22 cellular contexts compared by ENCODE assay signal in the genomic region with DNA sequence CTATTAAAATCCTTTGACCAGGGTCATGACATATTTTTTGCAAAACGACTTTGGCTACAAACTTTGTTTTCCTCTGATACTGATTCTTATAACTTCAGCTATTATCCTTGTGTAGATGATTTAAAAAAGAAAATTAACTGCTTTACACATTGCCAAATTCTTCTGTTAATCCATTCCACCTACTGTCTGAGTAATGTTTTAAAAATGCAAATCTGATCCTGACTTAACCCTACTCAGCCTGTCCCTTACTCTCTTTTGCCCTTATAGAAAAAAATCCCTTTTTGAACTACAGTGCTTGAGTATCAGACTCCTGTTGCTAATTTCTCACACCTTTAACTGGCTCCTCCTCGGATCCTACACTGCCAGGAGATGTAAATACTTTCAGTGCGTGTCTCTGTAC.
A peak's percentile ranks its signal among the peaks of the same experiment; 100 is the strongest.
DNase-seq lines count a peak whose midpoint lies in the region; ATAC-seq and TF ChIP-seq lines count a peak whose summit lies in the region.
"Had no signal": no experiment of that assay in that cellular context is flagged by ENCODE, and none has a peak within 500 bp of the region (broad histone marks: within the 10 kb centered on the region; RNA-seq: fewer than 3 reads in every experiment).

No MANE protein-coding gene starts in this region.

- no TSS peak for BruUV-seq in PC-3 (replicated peaks; lab: Mats Ljungman, UMichigan)

- no peak overlapping the region for H4K8ac ChIP-seq in mesendoderm (ENCODE audit: low read depth, low read length)

- H3K18ac ChIP-seq in mesendoderm (ENCODE audit: low read length), result no peak overlapping the region

- H3K4me3 ChIP-seq in PC-3 (ENCODE audit: low read length) (no peak overlapping the region; the same call in 1 of the 2 replicates), mesendoderm (ENCODE audit: low read length) (no peak overlapping the region)
- H3K4me3 ChIP-seq: BLaER1, GM12878, PC-9 had no signal

- no peaks in the 10 kb centered on the region for H3K79me2 ChIP-seq in PC-3 (ENCODE audit: low read length)
- H3K79me2 ChIP-seq in mesendoderm (ENCODE audit: control insufficient read depth, insufficient read depth, low read length), result no peaks in the 10 kb centered on the region

- H3K4me1 ChIP-seq in PC-3 (ENCODE audit: insufficient read depth, low read length) (peaks cover 36% of the 10 kb centered on the region), mesendoderm (ENCODE audit: control insufficient read depth, low read depth, low read length) (no peaks in the 10 kb centered on the region)
- H3K4me1 ChIP-seq: BLaER1 had no signal

- H2AFZ ChIP-seq in PC-3 (ENCODE audit: low read length), result no peak overlapping the region
- H2AFZ ChIP-seq: PC-9 had no signal

- H3K4me2 ChIP-seq in PC-3 (ENCODE audit: low read length), result peak overlapping the region; percentile 66
- no peak overlapping the region for H3K4me2 ChIP-seq in mesendoderm (ENCODE audit: low read length)
- H3K4me2 ChIP-seq: BLaER1, PC-9 had no signal

- CTCF ChIA-PET in PC-3 (lab: Charles Lee), result no interaction called here

- no peak overlapping the region for H2BK120ac ChIP-seq in mesendoderm (ENCODE audit: low read depth, low read length)

- no peaks in the 10 kb centered on the region for H3K79me1 ChIP-seq in mesendoderm (ENCODE audit: low read length)

- H2BK5ac ChIP-seq in mesendoderm (ENCODE audit: low read length), result no peak overlapping the region

- no peaks in the 10 kb centered on the region for H4K20me1 ChIP-seq in PC-3 (ENCODE audit: low read length)
- H4K20me1 ChIP-seq: BLaER1 had no signal

- no peak overlapping the region for H3K4ac ChIP-seq in mesendoderm (ENCODE audit: low read depth, low read length)

- no peak overlapping the region for H3K23ac ChIP-seq in mesendoderm (ENCODE audit: low read length)

- H4K5ac ChIP-seq in mesendoderm (ENCODE audit: low read length), result no peak overlapping the region

- no peaks in the 10 kb centered on the region for H3K27me3 ChIP-seq in PC-3 (ENCODE audit: low read length)
- H3K27me3 ChIP-seq in mesendoderm (ENCODE audit: insufficient read depth, low read length, poor library complexity), result no peaks in the 10 kb centered on the region
- H3K27me3 ChIP-seq: BLaER1 had no signal

- H3K56ac ChIP-seq in mesendoderm (ENCODE audit: low read length), result no peak overlapping the region

- DNase-seq in PC-3, result peak; percentile 63
- peak; percentile 27 for DNase-seq in astrocyte of the hippocampus (ENCODE audit: low read depth, low spot score)
- DNase-seq in mesendoderm, result peak; percentile 14
- DNase-seq in NCI-H226, result no peak
- no peak for DNase-seq in NCI-H1930 (lab: John Stamatoyannopoulos, UW)
- DNase-seq: CD4-positive, CD25-positive, alpha-beta regulatory T cell; GDM1; Karpas-422; NCI-H1092; NCI-H1694 treated with DMSO at 0.1 percent for 48 hours; NCI-H2081 treated with DMSO at 0.1 percent for 48 hours; NCI-H2171; NCI-H345; NK-92 treated with Interleukin-12 subunit alpha and Interleukin-12 subunit beta, amount 100 ng/mL, for 24 hours; SHP77; SW 1271 had no signal

- no peak for TF ChIP-seq CTCF in 22Rv1 (IDR thresholded peaks at IDR 0.05)
- TF ChIP-seq CTCF in PC-3 (conservative IDR thresholded peaks at IDR 0.05; ENCODE audit: low read depth, low read length), result no peak

- WGBS in mesendoderm (ENCODE audit: extremely low coverage, insufficient coverage, low lambda C conversion rate), result no CpG with 5 or more reads among the region's 3 CpGs

- peak; percentile 45 for ATAC-seq in PC-3
- ATAC-seq in HG02759 (IDR thresholded peaks at IDR 0.05; ENCODE audit: unreplicated experiment), result no peak
- ATAC-seq: GM12878, HepG2 had no signal

- 0 out of 2 replicates have a peak, but pooled peaks cover 3% of the 10 kb centered on the region for H3K9me2 ChIP-seq in PC-3 (replicated peaks; ENCODE audit: low read length)

- intact Hi-C loops in PC-3 (cut with micrococcal nuclease), result loop anchor here (1.0 to 10.0 kb wide), 4 partner anchors 11 to 178 kb away; no protein-coding TSS in a partner anchor

- POLR2A ChIA-PET in PC-3 (lab: Charles Lee; ENCODE audit: unreplicated experiment), result no interaction called here

- H3K36me3 ChIP-seq in PC-3 (ENCODE audit: low read depth, low read length), result no peaks in the 10 kb centered on the region
- no peaks in the 10 kb centered on the region for H3K36me3 ChIP-seq in mesendoderm (ENCODE audit: control insufficient read depth, insufficient read depth, low read length)
- H3K36me3 ChIP-seq: BLaER1 had no signal

- no peaks in the 10 kb centered on the region for H3K9me3 ChIP-seq in PC-3 (ENCODE audit: low read length)
- H3K9me3 ChIP-seq: BLaER1 had no signal

- peak overlapping the region; percentile 55 for H3K27ac ChIP-seq in 22Rv1
- H3K27ac ChIP-seq in PC-3 (ENCODE audit: low read length), result peak overlapping the region; percentile 69
- no peak overlapping the region for H3K27ac ChIP-seq in mesendoderm (ENCODE audit: low read depth, low read length)
- H3K27ac ChIP-seq: BLaER1, PC-9 had no signal

- H3F3A ChIP-seq in PC-3 (ENCODE audit: low read length, unreplicated experiment), result peaks cover 3% of the 10 kb centered on the region

- H2BK15ac ChIP-seq in mesendoderm (replicated peaks; ENCODE audit: low read depth), result no peak overlapping the region

- H3K9ac ChIP-seq in PC-3 (ENCODE audit: low read length) (no peak overlapping the region), mesendoderm (ENCODE audit: low read length) (no peak overlapping the region)
- H3K9ac ChIP-seq: BLaER1 had no signal

- no peak overlapping the region for H2AK5ac ChIP-seq in mesendoderm (ENCODE audit: low read length)

Comparison
In these comparisons a context has a peak if more than half of its experiments do, and no peak if none do; other contexts are left out.
1. DNase-seq: peak in PC-3 (single experiment), astrocyte of the hippocampus (single experiment) and mesendoderm (single experiment); none in NCI-H226 (single experiment) and NCI-H1930 (0 of 2).